22 cellular contexts compared by ENCODE assay signal in the genomic region with DNA sequence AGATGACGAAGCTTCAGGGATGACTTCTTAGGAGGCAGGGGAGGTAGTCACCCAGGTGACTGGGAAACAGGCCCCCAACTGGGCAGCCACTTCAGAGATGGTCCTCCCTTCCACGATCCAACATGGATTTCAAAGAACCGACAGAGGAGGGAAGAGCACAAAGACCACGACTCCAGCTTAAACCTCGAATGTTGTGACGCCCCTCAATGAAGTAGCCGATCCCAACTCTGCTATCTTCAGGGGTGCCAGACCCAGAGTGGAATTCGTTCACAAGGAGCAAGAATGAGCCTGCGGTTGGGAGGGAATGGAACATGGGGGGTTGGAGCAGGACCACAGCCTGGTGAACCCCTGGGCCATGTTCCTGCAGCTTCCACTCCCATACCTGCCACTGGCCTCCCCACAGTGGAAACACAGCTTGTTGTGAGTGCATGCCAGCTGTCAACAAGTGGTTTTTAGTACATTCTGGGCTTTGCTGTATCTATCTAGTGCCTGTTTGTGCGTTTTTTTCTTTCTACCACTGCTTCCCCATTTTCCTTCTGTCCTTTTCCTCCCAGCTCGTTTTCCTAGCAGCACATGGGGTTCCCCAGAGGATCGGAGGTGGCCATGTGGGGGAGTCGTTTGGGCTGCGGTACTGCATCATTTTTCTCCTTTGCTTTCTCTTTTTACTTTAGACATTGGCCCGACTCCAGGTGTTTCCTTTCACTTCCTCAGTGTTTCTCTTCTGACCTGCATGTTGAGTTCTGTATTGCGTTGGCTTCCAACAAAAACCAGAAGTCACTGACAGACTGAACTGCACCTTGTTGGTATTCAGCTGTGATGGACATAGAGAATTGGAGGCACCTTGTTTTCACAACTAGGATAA.
DNase-seq lines count a peak whose midpoint lies in the region; ATAC-seq, FAIRE-seq and TF ChIP-seq lines count a peak whose summit lies in the region.
"Had no signal": no experiment of that assay in that cellular context is flagged by ENCODE, and none has a peak within 500 bp of the region (broad histone marks: within the 10 kb centered on the region; RNA-seq: fewer than 3 reads in every experiment).

No MANE protein-coding gene starts in this region.

- peaks cover 6% of the 10 kb centered on the region for H3K4me1 Mint-ChIP-seq in T-helper 17 cell

- H3K36me3 ChIP-seq in BLaER1 treated with 17β-estradiol and CSF1 and Interleukin-3, amounts not matched to agents 10 nM and 100 nM = peaks cover 4 to 28% (median 16%) of the 10 kb centered on the region in 11 experiments; a peak in 18 of 22 replicates
- H3K36me3 ChIP-seq in HepG2 (replicated peaks in 1 of 2; ENCODE audit: control insufficient read depth in 1 of 2, insufficient read depth in 2 of 2, low read length in 2 of 2) (peaks cover 6 to 14% of the 10 kb centered on the region in 2 experiments; a peak in 2 of 5 replicates), left lung (peaks cover 0 to 21% of the 10 kb centered on the region in 2 donors)
- H3K36me3 ChIP-seq: breast epithelium, gastrocnemius medialis had no signal

- no peak for TF ChIP-seq RAD21 in HepG2 (CRISPR knock-in tag; IDR thresholded peaks at IDR 0.05)

- H3K4me3 ChIP-seq in BLaER1 treated with 17β-estradiol and CSF1 and Interleukin-3, amounts not matched to agents 10 nM and 100 nM = no peak overlapping the region
- H3K4me3 ChIP-seq in HepG2 (replicated peaks in 1 of 3; ENCODE audit: insufficient read depth in 1 of 3, low read depth in 2 of 3, low read length in 3 of 3) (no peak overlapping the region), left lung (no peak overlapping the region)
- H3K4me3 ChIP-seq: breast epithelium, gastrocnemius medialis, SK-N-MC, spleen, suprapubic skin had no signal

- 92% methylated on average over 16 of the region's 16 CpGs for WGBS in HepG2 (ENCODE audit: low lambda C conversion rate)

- H3K9me3 ChIP-seq in BLaER1 treated with 17β-estradiol and CSF1 and Interleukin-3, amounts not matched to agents 10 nM and 100 nM (replicated peaks in 1 of 11) = peaks cover 25 to 39% (median 30%) of the 10 kb centered on the region in 11 experiments
- H3K9me3 ChIP-seq in T-helper 17 cell (ENCODE audit: control insufficient read depth, low read length, poor library complexity, severe bottlenecking) (no peaks in the 10 kb centered on the region), HepG2 (ENCODE audit: low read length) (no peaks in the 10 kb centered on the region), left lung (peaks cover 0 to 23% of the 10 kb centered on the region in 2 donors)
- H3K9me3 ChIP-seq: gastrocnemius medialis had no signal

- intact Hi-C loops in HepG2 (cut with micrococcal nuclease; ENCODE audit: unreplicated experiment) = no loop called here
- intact Hi-C loops in left lung (cut with DNase I) = no loop called here

- H3K27me3 Mint-ChIP-seq in T-helper 17 cell = no peaks in the 10 kb centered on the region

- POLR2A ChIA-PET in HepG2 (lab: Yijun Ruan, JAX) = no interaction called here

- DNase-seq in GM12891 (ENCODE audit: insufficient read length, low spot score) (no peak), T-helper 17 cell (no peak), HepG2 (ENCODE audit: low spot score) (no peak), left lung (no peak)
- DNase-seq: CD8-positive, alpha-beta memory T cell; DND-41; gastrocnemius medialis; NCI-H1694; NCI-H345; spleen had no signal

- H4K20me1 ChIP-seq in BLaER1 treated with 17β-estradiol and CSF1 and Interleukin-3, amounts not matched to agents 10 nM and 100 nM = no peaks in the 10 kb centered on the region
- no peaks in the 10 kb centered on the region for H4K20me1 ChIP-seq in HepG2 (ENCODE audit: insufficient read depth, low read length)

- no peaks in the 10 kb centered on the region for H3K79me2 ChIP-seq in HepG2 (ENCODE audit: insufficient read depth, low read length)

- CTCF ChIA-PET in HepG2 (lab: Yijun Ruan, JAX; ENCODE audit: low intra/inter-chr PET ratio, low total read pairs) = no interaction called here

- in situ Hi-C loops in HepG2 (cut with HindIII; ENCODE audit: extremely low pct_ligation_motif_present, low pct_unique_long_range_greater_than_20kb) = no loop called here

- H3K27ac ChIP-seq in BLaER1 treated with 17β-estradiol and CSF1 and Interleukin-3, amounts not matched to agents 10 nM and 100 nM = no peak overlapping the region
- no peak overlapping the region for H3K27ac ChIP-seq in HepG2 (ENCODE audit: extremely low read length, insufficient read depth, low read length)
- H3K27ac ChIP-seq in left lung = no peak overlapping the region
- H3K27ac ChIP-seq: breast epithelium, epithelial cell of prostate, gastrocnemius medialis, SK-N-MC, suprapubic skin had no signal

- H3K4me1 ChIP-seq in BLaER1 treated with 17β-estradiol and CSF1 and Interleukin-3, amounts not matched to agents 10 nM and 100 nM = peaks cover 0 to 13% (median 9%) of the 10 kb centered on the region in 10 experiments; a peak in 16 of 20 replicates
- H3K4me1 ChIP-seq in HepG2 (ENCODE audit: insufficient read depth, low read length) (no peaks in the 10 kb centered on the region), left lung (no peaks in the 10 kb centered on the region)
- H3K4me1 ChIP-seq: breast epithelium, gastrocnemius medialis, suprapubic skin had no signal

- no peak for TF ChIP-seq POLR2A in GM12891 (IDR thresholded peaks at IDR 0.05; ENCODE audit: low read depth, low read length)
- TF ChIP-seq POLR2A in HepG2 (IDR thresholded peaks at IDR 0.05; ENCODE audit: insufficient read depth in 1 of 2, low read depth in 2 of 2, low read length in 2 of 2) = no peak

- H3K4me3 Mint-ChIP-seq in T-helper 17 cell = peak overlapping the region; percentile 1
- H3K4me3 Mint-ChIP-seq: CD8-positive, alpha-beta memory T cell had no signal

- FAIRE-seq in GM12891 (lab: Jason Lieb, UNC) (peak; percentile 69), HepG2 (lab: Jason Lieb, UNC) (no peak)
- FAIRE-seq: H54 had no signal

- TF ChIP-seq EP300 in HepG2 (IDR thresholded peaks at IDR 0.05; ENCODE audit: low read depth in 2 of 2, low read length in 2 of 2) (no peak), HepG2 (CRISPR knock-in tag; IDR thresholded peaks at IDR 0.05; ENCODE audit: borderline replicate concordance) (no peak)

- ATAC-seq in T-helper 17 cell (no peak), HepG2 (no peak), left lung (no peak), HG02798 (IDR thresholded peaks at IDR 0.05; ENCODE audit: poor library complexity, unreplicated experiment) (no peak), GM19351 (IDR thresholded peaks at IDR 0.05; ENCODE audit: unreplicated experiment) (no peak), HG03108 (IDR thresholded peaks at IDR 0.05; ENCODE audit: unreplicated experiment) (no peak)
- ATAC-seq: activated CD4-positive, CD25-positive, alpha-beta regulatory T cell treated with anti-CD3 and anti-CD28 coated beads, Interleukin-2, amount 50 U/mL, for 24 hours; gastrocnemius medialis; left lobe of liver had no signal

- H3K4me2 ChIP-seq in BLaER1 treated with 17β-estradiol and CSF1 and Interleukin-3, amounts not matched to agents 10 nM and 100 nM = peak overlapping the region in 7 of 11 experiments; percentile 5 to 58 (median 30); a peak in 13 of 22 replicates
- no peak overlapping the region for H3K4me2 ChIP-seq in HepG2 (ENCODE audit: low read depth, low read length)

- H3K27me3 ChIP-seq in BLaER1 treated with 17β-estradiol and CSF1 and Interleukin-3, amounts not matched to agents 10 nM and 100 nM = no peaks in the 10 kb centered on the region
- H3K27me3 ChIP-seq in HepG2 (ENCODE audit: control insufficient read depth in 1 of 2, insufficient read depth in 2 of 2, low read length in 2 of 2) = no peaks in the 10 kb centered on the region
- no peaks in the 10 kb centered on the region for H3K27me3 ChIP-seq in left lung
- H3K27me3 ChIP-seq: breast epithelium, gastrocnemius medialis, spleen, suprapubic skin had no signal

- no peak overlapping the region for H3K9ac ChIP-seq in BLaER1 treated with 17β-estradiol and CSF1 and Interleukin-3, amounts not matched to agents 10 nM and 100 nM
- H3K9ac ChIP-seq in HepG2 (ENCODE audit: insufficient read depth, low read depth, low read length) = no peak overlapping the region

- no TSS peak for BruUV-seq in HepG2 (replicated peaks; lab: Mats Ljungman, UMichigan)

- peaks cover 9% of the 10 kb centered on the region for H3K36me3 Mint-ChIP-seq in T-helper 17 cell (ENCODE audit: low read depth)

- no peak overlapping the region for H3K27ac Mint-ChIP-seq in T-helper 17 cell
- H3K27ac Mint-ChIP-seq: activated T-helper 2 cell treated with anti-CD3 and anti-CD28 coated beads, Interferon-gamma antibody, Interleukin-2, Interleukin-4, amounts not matched to agents 10 μg/mL and 5 μg/mL and 100 μg/mL, durations not matched to agents 14 hours and 24 hours and 36 hours had no signal

- no peak for TF ChIP-seq CTCF in HepG2 (CRISPR knock-in tag; IDR thresholded peaks at IDR 0.05)
- TF ChIP-seq CTCF in left lung (IDR thresholded peaks at IDR 0.05) = no peak

- no peak overlapping the region for H2AFZ ChIP-seq in HepG2 (ENCODE audit: low read length)

TF ChIP-seq in GM12891, 5 proteins besides CTCF, POLR2A, EP300 and RAD21:
- TF ChIP-seq SPI1 (IDR thresholded peaks at IDR 0.05; ENCODE audit: low read depth, low read length) = peak; percentile 90
- no peak for TF ChIP-seq PAX5 (IDR thresholded peaks at IDR 0.05; ENCODE audit: insufficient read depth, low read length, severe bottlenecking)

TF ChIP-seq in HepG2, 621 proteins besides CTCF, POLR2A, EP300 and RAD21:
- TF ChIP-seq, protein P1, sequence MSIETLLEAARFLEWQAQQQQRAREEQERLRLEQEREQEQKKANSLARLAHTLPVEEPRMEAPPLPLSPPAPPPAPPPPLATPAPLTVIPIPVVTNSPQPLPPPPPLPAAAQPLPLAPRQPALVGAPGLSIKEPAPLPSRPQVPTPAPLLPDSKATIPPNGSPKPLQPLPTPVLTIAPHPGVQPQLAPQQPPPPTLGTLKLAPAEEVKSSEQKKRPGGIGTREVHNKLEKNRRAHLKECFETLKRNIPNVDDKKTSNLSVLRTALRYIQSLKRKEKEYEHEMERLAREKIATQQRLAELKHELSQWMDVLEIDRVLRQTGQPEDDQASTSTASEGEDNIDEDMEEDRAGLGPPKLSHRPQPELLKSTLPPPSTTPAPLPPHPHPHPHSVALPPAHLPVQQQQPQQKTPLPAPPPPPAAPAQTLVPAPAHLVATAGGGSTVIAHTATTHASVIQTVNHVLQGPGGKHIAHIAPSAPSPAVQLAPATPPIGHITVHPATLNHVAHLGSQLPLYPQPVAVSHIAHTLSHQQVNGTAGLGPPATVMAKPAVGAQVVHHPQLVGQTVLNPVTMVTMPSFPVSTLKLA (IDR thresholded peaks at IDR 0.05) = peak; percentile 29; the same call in 1 of the 2 replicates
- TF ChIP-seq TRIM24 (CRISPR knock-in tag; IDR thresholded peaks at IDR 0.05) = no peak
